In the genomic region with DNA sequence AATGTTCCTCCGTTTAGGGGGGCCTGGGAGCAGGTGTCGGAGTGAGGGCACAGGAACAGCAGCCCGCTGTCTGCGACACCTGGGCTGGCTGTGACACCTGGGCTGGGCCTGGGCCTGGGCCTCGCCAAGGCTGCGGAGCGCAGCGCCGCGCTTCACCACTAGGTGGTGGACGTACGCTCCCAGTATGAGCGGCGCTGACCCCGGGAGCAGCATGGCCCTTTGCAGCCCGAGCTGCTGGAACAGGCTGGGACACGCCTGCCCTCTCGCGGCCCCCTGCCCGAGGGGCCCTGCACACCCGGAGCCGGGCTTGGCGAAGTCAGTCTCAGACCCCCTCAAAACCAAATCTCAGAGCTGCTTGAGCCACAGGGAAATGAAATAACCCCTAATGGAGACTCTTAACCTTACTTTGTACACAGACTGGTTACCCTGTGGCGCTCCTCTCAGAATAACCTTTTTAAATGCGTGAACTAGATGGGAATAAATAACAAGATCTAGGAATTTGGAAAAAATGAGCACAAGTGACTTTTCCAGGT, we compare ENCODE assay signal across 1 cellular context.
A peak's percentile ranks its signal among the peaks of the same experiment; 100 is the strongest.
TF ChIP-seq lines count a peak whose summit lies in the region.

No MANE protein-coding gene starts in this region.

TF ChIP-seq in HepG2, 621 proteins besides CTCF, POLR2A, EP300 and RAD21 (continued from another document and continues in another):
- TF ChIP-seq ZNF510 (CRISPR knock-in tag; IDR thresholded peaks at IDR 0.05; ENCODE audit: low read depth) (no peak), SRSF9 (IDR thresholded peaks at IDR 0.05; ENCODE audit: borderline replicate concordance, insufficient read depth, low read depth, low read length, poor library complexity, severe bottlenecking) (no peak), NR2F6 (IDR thresholded peaks at IDR 0.05) (peak; percentile 61; the same call in 1 of the 2 replicates), NR2F6 (CRISPR knock-in tag; IDR thresholded peaks at IDR 0.05) (peak; percentile 97), GABPB1 (CRISPR knock-in tag; IDR thresholded peaks at IDR 0.05) (peak; percentile 80), ZNF350 (CRISPR knock-in tag; IDR thresholded peaks at IDR 0.05; ENCODE audit: borderline replicate concordance, low read depth) (peak; percentile 90), RBAK (CRISPR knock-in tag; IDR thresholded peaks at IDR 0.05) (peak; percentile 77), RARG (CRISPR knock-in tag; IDR thresholded peaks at IDR 0.05; ENCODE audit: low read depth) (no peak), RFX5 (IDR thresholded peaks at IDR 0.05; ENCODE audit: low read depth, low read length) (0 out of 2 replicates have a peak, but pooled peaks have one; percentile 14), MXD4 (CRISPR knock-in tag; IDR thresholded peaks at IDR 0.05) (peak; percentile 76; the same call in 1 of the 2 replicates), TBL1XR1 (IDR thresholded peaks at IDR 0.05; ENCODE audit: borderline replicate concordance, low read length, partially characterized antibody) (no peak), TCF7 (IDR thresholded peaks at IDR 0.05; ENCODE audit: low read depth) (no peak), ZKSCAN8 (CRISPR knock-in tag; IDR thresholded peaks at IDR 0.05; ENCODE audit: borderline replicate concordance) (peak; percentile 54; the same call in 1 of the 2 replicates), MAF1 (CRISPR knock-in tag; IDR thresholded peaks at IDR 0.05; ENCODE audit: borderline replicate concordance) (no peak), ZNF724P (CRISPR knock-in tag; IDR thresholded peaks at IDR 0.05; ENCODE audit: borderline replicate concordance) (peak; percentile 69; the same call in 1 of the 2 replicates), ZNF747 (CRISPR knock-in tag; IDR thresholded peaks at IDR 0.05; ENCODE audit: borderline replicate concordance) (peak; percentile 95; the same call in 1 of the 2 replicates), ZNF343 (CRISPR knock-in tag; IDR thresholded peaks at IDR 0.05) (peak; percentile 88; the same call in 1 of the 2 replicates), ZNF816 (CRISPR knock-in tag; IDR thresholded peaks at IDR 0.05; ENCODE audit: borderline replicate concordance) (no peak; the same call in 1 of the 2 replicates), GATAD1 (CRISPR knock-in tag; IDR thresholded peaks at IDR 0.05) (peak; percentile 68; the same call in 1 of the 2 replicates), NPAS2 (CRISPR knock-in tag; IDR thresholded peaks at IDR 0.05; ENCODE audit: borderline replicate concordance) (no peak), SIX1 (CRISPR knock-in tag; IDR thresholded peaks at IDR 0.05; ENCODE audit: borderline replicate concordance) (no peak), ZSCAN21 (CRISPR knock-in tag; IDR thresholded peaks at IDR 0.05; ENCODE audit: borderline replicate concordance) (peak; percentile 84; the same call in 1 of the 2 replicates), ZBTB42 (CRISPR knock-in tag; IDR thresholded peaks at IDR 0.05) (no peak), ZKSCAN5 (CRISPR knock-in tag; IDR thresholded peaks at IDR 0.05) (peak; percentile 64; the same call in 1 of the 2 replicates)
- TF ChIP-seq, protein P1, sequence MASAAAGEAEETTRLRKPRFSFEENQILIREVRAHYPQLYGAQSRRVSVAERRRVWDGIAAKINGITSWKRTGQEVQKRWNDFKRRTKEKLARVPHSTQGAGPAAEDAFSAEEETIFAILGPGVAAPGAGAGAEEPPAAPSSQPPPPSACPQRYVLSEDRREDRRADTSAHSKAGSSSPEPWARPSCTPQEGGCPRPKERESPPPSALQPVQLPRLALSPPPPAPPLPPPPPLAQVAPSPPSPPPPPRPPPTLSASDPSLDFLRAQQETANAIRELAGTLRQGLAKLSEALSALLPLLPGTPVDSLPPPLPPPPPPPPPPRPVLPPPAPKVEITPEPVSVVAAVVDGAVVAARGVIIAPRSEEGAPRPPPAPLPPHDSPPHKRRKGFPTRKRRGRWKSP (CRISPR knock-in tag; IDR thresholded peaks at IDR 0.05) = peak; percentile 66
- TF ChIP-seq, protein P2, sequence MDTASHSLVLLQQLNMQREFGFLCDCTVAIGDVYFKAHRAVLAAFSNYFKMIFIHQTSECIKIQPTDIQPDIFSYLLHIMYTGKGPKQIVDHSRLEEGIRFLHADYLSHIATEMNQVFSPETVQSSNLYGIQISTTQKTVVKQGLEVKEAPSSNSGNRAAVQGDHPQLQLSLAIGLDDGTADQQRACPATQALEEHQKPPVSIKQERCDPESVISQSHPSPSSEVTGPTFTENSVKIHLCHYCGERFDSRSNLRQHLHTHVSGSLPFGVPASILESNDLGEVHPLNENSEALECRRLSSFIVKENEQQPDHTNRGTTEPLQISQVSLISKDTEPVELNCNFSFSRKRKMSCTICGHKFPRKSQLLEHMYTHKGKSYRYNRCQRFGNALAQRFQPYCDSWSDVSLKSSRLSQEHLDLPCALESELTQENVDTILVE (CRISPR knock-in tag; IDR thresholded peaks at IDR 0.05) = peak; percentile 81; the same call in 1 of the 2 replicates
- TF ChIP-seq, protein P3, sequence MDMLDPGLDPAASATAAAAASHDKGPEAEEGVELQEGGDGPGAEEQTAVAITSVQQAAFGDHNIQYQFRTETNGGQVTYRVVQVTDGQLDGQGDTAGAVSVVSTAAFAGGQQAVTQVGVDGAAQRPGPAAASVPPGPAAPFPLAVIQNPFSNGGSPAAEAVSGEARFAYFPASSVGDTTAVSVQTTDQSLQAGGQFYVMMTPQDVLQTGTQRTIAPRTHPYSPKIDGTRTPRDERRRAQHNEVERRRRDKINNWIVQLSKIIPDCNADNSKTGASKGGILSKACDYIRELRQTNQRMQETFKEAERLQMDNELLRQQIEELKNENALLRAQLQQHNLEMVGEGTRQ (IDR thresholded peaks at IDR 0.05; ENCODE audit: low read depth, low read length) = no peak
- TF ChIP-seq, protein P3 (CRISPR knock-in tag; IDR thresholded peaks at IDR 0.05; ENCODE audit: borderline replicate concordance) = no peak; the same call in 1 of the 2 replicates
- TF ChIP-seq, protein P4, sequence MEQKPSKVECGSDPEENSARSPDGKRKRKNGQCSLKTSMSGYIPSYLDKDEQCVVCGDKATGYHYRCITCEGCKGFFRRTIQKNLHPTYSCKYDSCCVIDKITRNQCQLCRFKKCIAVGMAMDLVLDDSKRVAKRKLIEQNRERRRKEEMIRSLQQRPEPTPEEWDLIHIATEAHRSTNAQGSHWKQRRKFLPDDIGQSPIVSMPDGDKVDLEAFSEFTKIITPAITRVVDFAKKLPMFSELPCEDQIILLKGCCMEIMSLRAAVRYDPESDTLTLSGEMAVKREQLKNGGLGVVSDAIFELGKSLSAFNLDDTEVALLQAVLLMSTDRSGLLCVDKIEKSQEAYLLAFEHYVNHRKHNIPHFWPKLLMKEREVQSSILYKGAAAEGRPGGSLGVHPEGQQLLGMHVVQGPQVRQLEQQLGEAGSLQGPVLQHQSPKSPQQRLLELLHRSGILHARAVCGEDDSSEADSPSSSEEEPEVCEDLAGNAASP (CRISPR knock-in tag; IDR thresholded peaks at IDR 0.05; ENCODE audit: borderline replicate concordance) = peak; percentile 74
- TF ChIP-seq, protein P5, sequence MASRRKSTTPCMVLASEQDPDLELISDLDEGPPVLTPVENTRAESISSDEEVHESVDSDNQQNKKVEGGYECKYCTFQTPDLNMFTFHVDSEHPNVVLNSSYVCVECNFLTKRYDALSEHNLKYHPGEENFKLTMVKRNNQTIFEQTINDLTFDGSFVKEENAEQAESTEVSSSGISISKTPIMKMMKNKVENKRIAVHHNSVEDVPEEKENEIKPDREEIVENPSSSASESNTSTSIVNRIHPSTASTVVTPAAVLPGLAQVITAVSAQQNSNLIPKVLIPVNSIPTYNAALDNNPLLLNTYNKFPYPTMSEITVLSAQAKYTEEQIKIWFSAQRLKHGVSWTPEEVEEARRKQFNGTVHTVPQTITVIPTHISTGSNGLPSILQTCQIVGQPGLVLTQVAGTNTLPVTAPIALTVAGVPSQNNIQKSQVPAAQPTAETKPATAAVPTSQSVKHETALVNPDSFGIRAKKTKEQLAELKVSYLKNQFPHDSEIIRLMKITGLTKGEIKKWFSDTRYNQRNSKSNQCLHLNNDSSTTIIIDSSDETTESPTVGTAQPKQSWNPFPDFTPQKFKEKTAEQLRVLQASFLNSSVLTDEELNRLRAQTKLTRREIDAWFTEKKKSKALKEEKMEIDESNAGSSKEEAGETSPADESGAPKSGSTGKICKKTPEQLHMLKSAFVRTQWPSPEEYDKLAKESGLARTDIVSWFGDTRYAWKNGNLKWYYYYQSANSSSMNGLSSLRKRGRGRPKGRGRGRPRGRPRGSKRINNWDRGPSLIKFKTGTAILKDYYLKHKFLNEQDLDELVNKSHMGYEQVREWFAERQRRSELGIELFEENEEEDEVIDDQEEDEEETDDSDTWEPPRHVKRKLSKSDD (CRISPR knock-in tag; IDR thresholded peaks at IDR 0.05; ENCODE audit: low read depth) = peak; percentile 33; the same call in 1 of the 2 replicates
- TF ChIP-seq, protein P6, sequence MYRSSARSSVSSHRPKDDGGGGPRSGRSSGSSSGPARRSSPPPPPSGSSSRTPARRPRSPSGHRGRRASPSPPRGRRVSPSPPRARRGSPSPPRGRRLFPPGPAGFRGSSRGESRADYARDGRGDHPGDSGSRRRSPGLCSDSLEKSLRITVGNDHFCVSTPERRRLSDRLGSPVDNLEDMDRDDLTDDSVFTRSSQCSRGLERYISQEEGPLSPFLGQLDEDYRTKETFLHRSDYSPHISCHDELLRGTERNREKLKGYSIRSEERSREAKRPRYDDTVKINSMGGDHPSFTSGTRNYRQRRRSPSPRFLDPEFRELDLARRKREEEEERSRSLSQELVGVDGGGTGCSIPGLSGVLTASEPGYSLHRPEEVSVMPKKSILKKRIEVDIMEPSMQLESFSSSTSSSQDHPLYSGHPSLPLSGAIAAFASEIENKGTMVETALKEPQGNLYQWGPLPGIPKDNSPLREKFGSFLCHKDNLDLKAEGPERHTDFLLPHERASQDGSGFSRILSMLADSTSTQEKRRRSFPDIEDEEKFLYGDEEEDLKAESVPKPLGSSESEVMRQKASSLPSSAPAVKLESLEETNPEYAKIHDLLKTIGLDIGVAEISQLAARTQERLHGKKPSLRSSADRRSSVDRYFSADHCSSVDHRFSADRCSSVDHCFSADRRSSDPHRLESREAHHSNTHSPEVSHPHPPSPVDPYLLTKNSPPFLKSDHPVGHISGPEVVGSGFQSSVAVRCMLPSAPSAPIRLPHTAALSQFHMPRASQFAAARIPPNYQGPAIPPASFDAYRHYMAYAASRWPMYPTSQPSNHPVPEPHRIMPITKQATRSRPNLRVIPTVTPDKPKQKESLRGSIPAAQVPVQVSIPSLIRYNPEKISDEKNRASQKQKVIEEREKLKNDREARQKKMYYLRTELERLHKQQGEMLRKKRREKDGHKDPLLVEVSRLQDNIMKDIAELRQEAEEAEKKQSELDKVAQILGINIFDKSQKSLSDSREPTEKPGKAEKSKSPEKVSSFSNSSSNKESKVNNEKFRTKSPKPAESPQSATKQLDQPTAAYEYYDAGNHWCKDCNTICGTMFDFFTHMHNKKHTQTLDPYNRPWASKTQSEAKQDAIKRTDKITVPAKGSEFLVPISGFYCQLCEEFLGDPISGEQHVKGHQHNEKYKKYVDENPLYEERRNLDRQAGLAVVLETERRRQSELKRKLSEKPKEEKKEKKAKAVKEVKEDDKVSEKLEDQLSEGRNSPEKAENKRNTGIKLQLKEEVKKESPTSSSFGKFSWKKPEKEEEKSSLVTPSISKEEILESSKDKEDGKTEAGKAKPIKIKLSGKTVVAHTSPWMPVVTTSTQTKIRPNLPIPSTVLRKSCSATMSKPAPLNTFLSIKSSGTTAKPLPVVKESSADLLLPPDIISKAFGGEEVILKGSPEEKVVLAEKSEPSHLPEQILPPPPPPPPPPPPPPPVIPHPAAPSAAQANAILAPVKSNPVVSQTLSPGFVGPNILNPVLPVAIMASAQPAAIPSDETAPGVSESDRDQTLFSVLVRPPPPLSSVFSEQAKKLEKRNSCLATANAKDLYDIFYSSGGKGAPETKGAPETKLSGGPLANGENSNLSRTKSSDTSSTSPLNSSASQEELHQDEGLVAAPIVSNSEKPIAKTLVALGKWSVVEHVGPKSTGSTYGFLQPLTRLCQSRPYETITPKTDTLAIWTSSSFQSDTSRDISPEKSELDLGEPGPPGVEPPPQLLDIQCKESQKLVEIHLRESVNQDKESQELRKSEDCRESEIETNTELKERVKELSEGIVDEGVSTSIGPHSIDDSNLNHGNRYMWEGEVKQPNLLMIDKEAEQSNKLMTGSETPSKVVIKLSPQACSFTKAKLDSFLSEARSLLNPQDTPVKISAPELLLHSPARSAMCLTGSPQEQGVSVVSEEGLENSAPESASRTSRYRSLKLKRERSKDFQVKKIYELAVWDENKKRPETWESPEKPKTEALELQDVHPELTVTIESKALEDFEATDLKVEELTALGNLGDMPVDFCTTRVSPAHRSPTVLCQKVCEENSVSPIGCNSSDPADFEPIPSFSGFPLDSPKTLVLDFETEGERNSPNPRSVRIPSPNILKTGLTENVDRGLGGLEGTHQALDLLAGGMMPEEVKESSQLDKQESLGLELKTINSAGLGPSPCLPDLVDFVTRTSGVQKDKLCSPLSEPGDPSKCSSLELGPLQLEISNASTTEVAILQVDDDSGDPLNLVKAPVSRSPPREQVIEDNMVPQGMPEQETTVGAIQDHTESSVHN (CRISPR knock-in tag; IDR thresholded peaks at IDR 0.05) = no peak
- TF ChIP-seq, protein P7, sequence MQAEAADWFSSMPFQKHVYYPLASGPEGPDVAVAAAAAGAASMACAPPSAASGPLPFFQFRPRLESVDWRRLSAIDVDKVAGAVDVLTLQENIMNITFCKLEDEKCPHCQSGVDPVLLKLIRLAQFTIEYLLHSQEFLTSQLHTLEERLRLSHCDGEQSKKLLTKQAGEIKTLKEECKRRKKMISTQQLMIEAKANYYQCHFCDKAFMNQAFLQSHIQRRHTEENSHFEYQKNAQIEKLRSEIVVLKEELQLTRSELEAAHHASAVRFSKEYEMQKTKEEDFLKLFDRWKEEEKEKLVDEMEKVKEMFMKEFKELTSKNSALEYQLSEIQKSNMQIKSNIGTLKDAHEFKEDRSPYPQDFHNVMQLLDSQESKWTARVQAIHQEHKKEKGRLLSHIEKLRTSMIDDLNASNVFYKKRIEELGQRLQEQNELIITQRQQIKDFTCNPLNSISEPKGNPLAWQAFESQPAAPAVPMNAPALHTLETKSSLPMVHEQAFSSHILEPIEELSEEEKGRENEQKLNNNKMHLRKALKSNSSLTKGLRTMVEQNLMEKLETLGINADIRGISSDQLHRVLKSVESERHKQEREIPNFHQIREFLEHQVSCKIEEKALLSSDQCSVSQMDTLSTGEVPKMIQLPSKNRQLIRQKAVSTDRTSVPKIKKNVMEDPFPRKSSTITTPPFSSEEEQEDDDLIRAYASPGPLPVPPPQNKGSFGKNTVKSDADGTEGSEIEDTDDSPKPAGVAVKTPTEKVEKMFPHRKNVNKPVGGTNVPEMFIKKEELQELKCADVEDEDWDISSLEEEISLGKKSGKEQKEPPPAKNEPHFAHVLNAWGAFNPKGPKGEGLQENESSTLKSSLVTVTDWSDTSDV (CRISPR knock-in tag; IDR thresholded peaks at IDR 0.05) = no peak
